ENCODE assay signal across 28 cellular contexts in genomic region chr9:17088566-17088965, GRCh38.
"Had no signal": no experiment of that assay in that cellular context is flagged by ENCODE, and none has a peak within 500 bp of the region (broad histone marks: within the 10 kb centered on the region; RNA-seq: fewer than 3 reads in every experiment).

No MANE protein-coding gene starts in this region.

- H3K4me3 Mint-ChIP-seq: activated CD4-positive, alpha-beta T cell treated with anti-CD3 and anti-CD28 coated beads, Interleukin-2, amount 10 ng/mL, durations not matched to agents 24 days and 14 days; activated CD8-positive, alpha-beta T cell treated with anti-CD3 and anti-CD28 coated beads for 36 hours; activated naive CD8-positive, alpha-beta T cell treated with anti-CD3 and anti-CD28 coated beads for 36 hours; activated T-cell treated with anti-CD3 and anti-CD28 coated beads, Interleukin-2, amount 50 U/mL, for 72 hours; activated T-helper 17 cell treated with anti-CD3 and anti-CD28 coated beads, Interleukin-2, amount 50 U/mL, for 72 hours; T-helper 1 cell treated with Interleukin-12 subunit alpha and Interleukin-12 subunit beta and Interleukin-4 antibody, amounts not matched to agents 30 μg/mL and 1 μg/mL, for 36 hours; T-helper 2 cell treated with Interferon-gamma antibody and Interleukin-4, amounts not matched to agents 5 μg/mL and 100 μg/mL, for 36 hours had no signal

- H3K36me3 ChIP-seq: brain microvascular endothelial cell, Peyer's patch, SJSA1 had no signal

- H3K4me3 ChIP-seq: Peyer's patch, SJSA1 had no signal

- H3K9me3 Mint-ChIP-seq: activated CD4-positive, alpha-beta T cell treated with anti-CD3 and anti-CD28 coated beads, Interleukin-2, amount 10 ng/mL, durations not matched to agents 24 days and 14 days; activated CD8-positive, alpha-beta T cell treated with anti-CD3 and anti-CD28 coated beads for 36 hours; activated naive CD8-positive, alpha-beta T cell treated with anti-CD3 and anti-CD28 coated beads for 36 hours; T-helper 1 cell treated with Interleukin-12 subunit alpha and Interleukin-12 subunit beta and Interleukin-4 antibody, amounts not matched to agents 30 μg/mL and 1 μg/mL, for 36 hours had no signal

- H3K27ac ChIP-seq: brain microvascular endothelial cell, Peyer's patch, SJSA1 had no signal

- H3K27me3 ChIP-seq: brain microvascular endothelial cell, Peyer's patch, SJSA1 had no signal

- H3K9ac ChIP-seq: SK-N-SH had no signal

- H3K4me1 ChIP-seq: Peyer's patch, SJSA1 had no signal

- H3K27ac Mint-ChIP-seq: activated CD4-positive, alpha-beta T cell treated with anti-CD3 and anti-CD28 coated beads, Interleukin-2, amount 10 ng/mL, durations not matched to agents 24 days and 14 days; activated CD8-positive, alpha-beta T cell treated with anti-CD3 and anti-CD28 coated beads for 36 hours; activated naive CD8-positive, alpha-beta T cell treated with anti-CD3 and anti-CD28 coated beads for 36 hours; activated T-cell treated with anti-CD3 and anti-CD28 coated beads, Interleukin-2, amount 50 U/mL, for 72 hours; activated T-helper 17 cell treated with anti-CD3 and anti-CD28 coated beads, Interleukin-2, amount 50 U/mL, for 72 hours; T-helper 1 cell treated with Interleukin-12 subunit alpha and Interleukin-12 subunit beta and Interleukin-4 antibody, amounts not matched to agents 30 μg/mL and 1 μg/mL, for 36 hours; T-helper 2 cell treated with Interferon-gamma antibody and Interleukin-4, amounts not matched to agents 5 μg/mL and 100 μg/mL, for 36 hours had no signal

- H3K4me1 Mint-ChIP-seq: activated CD4-positive, alpha-beta T cell treated with anti-CD3 and anti-CD28 coated beads, Interleukin-2, amount 10 ng/mL, durations not matched to agents 24 days and 14 days; activated naive CD8-positive, alpha-beta T cell treated with anti-CD3 and anti-CD28 coated beads for 36 hours; activated T-helper 17 cell treated with anti-CD3 and anti-CD28 coated beads, Interleukin-2, amount 50 U/mL, for 72 hours had no signal

- H3K4me2 ChIP-seq: SK-N-SH had no signal

- DNase-seq: activated CD4-positive, alpha-beta T cell treated with anti-CD3 and anti-CD28 coated beads, Interleukin-2, amount 10 ng/mL, durations not matched to agents 24 days and 14 days; activated CD4-positive, alpha-beta T cell treated with anti-CD3 and anti-CD28 coated beads, Interleukin-2, amount 50 U/mL, for 4 hours; activated CD8-positive, alpha-beta T cell treated with anti-CD3 and anti-CD28 coated beads for 36 hours; activated effector memory CD4-positive, alpha-beta T cell treated with anti-CD3 and anti-CD28 coated beads, Interleukin-2, amount 50 U/mL, for 16 hours; activated naive CD4-positive, alpha-beta T cell; activated naive CD4-positive, alpha-beta T cell treated with anti-CD3 and anti-CD28 coated beads, Interleukin-2, amount 50 U/mL, for 16 hours; activated naive CD8-positive, alpha-beta T cell treated with anti-CD3 and anti-CD28 coated beads for 36 hours; activated T-cell treated with anti-CD3 and anti-CD28 coated beads, Interleukin-2, amount 50 U/mL, for 1 hour; activated T-cell treated with anti-CD3 and anti-CD28 coated beads, Interleukin-2, amount 50 U/mL, for 72 hours; amniotic stem cell; aorta; brain microvascular endothelial cell; central memory CD4-positive, alpha-beta T cell; NCI-H1105; NCI-H1417 treated with DMSO at 0.1 percent for 48 hours; NCI-H187 treated with DMSO at 0.1 percent for 48 hours; NCI-H2081 treated with DMSO at 0.1 percent for 48 hours; NCI-H345; NCI-H524 treated with DMSO at 0.1 percent for 48 hours; PC-3; Peyer's patch; RPMI8226; SHP77 treated with DMSO at 0.1 percent for 48 hours; SK-N-SH had no signal

- ATAC-seq: activated CD8-positive, alpha-beta T cell treated with anti-CD3 and anti-CD28 coated beads for 36 hours; activated T-cell treated with anti-CD3 and anti-CD28 coated beads, Interleukin-2, amount 50 U/mL, for 72 hours; activated T-helper 17 cell treated with anti-CD3 and anti-CD28 coated beads, Interleukin-2, amount 50 U/mL, for 72 hours; PC-3 had no signal

- H3K27me3 Mint-ChIP-seq: activated CD4-positive, alpha-beta T cell treated with anti-CD3 and anti-CD28 coated beads, Interleukin-2, amount 10 ng/mL, durations not matched to agents 24 days and 14 days; activated CD8-positive, alpha-beta T cell treated with anti-CD3 and anti-CD28 coated beads for 36 hours; activated naive CD8-positive, alpha-beta T cell treated with anti-CD3 and anti-CD28 coated beads for 36 hours; activated T-helper 17 cell treated with anti-CD3 and anti-CD28 coated beads, Interleukin-2, amount 50 U/mL, for 72 hours had no signal

- H3K36me3 Mint-ChIP-seq: activated naive CD8-positive, alpha-beta T cell treated with anti-CD3 and anti-CD28 coated beads for 36 hours had no signal

- H3K9me3 ChIP-seq: Peyer's patch, SJSA1, SK-N-SH had no signal
